In the genomic region with DNA sequence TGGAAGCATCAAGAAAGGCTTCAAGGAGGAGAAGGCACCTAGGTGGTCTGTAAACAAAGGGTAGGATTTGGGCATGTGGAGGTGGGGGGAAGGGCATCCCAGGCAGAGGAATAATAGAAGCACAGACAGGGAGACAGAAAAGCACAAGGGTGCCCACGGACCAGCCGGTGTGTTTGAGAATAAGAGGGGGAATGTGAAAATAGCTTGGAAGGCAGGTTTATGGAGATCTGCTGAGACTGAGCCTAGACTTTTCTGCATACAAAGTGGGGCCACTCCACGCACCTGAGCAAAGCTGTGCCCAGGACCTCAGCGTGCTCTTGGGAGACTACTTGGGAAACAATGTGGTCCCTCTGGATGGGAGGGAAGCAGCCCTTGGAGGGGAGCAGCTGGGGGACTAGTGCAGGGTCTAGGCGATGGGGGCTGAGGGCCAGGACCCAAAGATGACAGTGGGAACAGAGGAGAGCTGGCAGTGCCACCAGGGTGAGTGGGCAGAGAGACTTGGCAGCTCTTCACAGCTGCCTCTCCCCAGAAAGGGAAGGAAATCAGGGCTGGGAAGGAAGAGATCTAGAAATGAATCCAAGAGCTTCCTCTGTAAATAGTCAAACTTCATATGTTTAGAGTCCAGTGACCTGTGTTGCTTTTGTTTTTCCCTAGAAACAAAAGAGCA, we compare ENCODE assay signal across 18 cellular contexts.
DNase-seq lines count a peak whose midpoint lies in the region; ATAC-seq and TF ChIP-seq lines count a peak whose summit lies in the region.
"Had no signal": no experiment of that assay in that cellular context is flagged by ENCODE, and none has a peak within 500 bp of the region (broad histone marks: within the 10 kb centered on the region; RNA-seq: fewer than 3 reads in every experiment).

No MANE protein-coding gene starts in this region.

- H3K4me1 ChIP-seq in CD8-positive, alpha-beta memory T cell (ENCODE audit: insufficient read depth, low read length), result no peaks in the 10 kb centered on the region
- H3K4me1 ChIP-seq in heart right ventricle (peaks cover 6 to 29% (median 18%) of the 10 kb centered on the region in 9 donors), neuronal stem cell (ENCODE audit: control insufficient read depth in 2 of 2, insufficient read depth in 1 of 2, low read depth in 1 of 2, low read length in 2 of 2) (peaks cover 0 to 7% of the 10 kb centered on the region in 2 donors), testis (no peaks in the 10 kb centered on the region)
- H3K4me1 ChIP-seq: Caco-2 had no signal

- H2BK5ac ChIP-seq in neuronal stem cell (ENCODE audit: low read length), result no peak overlapping the region

- H2AFZ ChIP-seq in neuronal stem cell (ENCODE audit: low read length), result no peak overlapping the region

- peak overlapping the region in 5 of 8 donors; percentile 0 to 48 (median 12) for H3K27ac Mint-ChIP-seq in CD8-positive, alpha-beta memory T cell
- H3K27ac Mint-ChIP-seq in T-helper 17 cell, result peak overlapping the region; percentile 66
- no peak overlapping the region for H3K27ac Mint-ChIP-seq in activated CD4-positive, alpha-beta T cell treated with anti-CD3 and anti-CD28 coated beads for 36 hours

- H3K9me3 Mint-ChIP-seq in CD8-positive, alpha-beta memory T cell, result no peaks in the 10 kb centered on the region
- H3K9me3 Mint-ChIP-seq in activated CD4-positive, alpha-beta T cell treated with anti-CD3 and anti-CD28 coated beads for 36 hours (ENCODE audit: low read depth), result no peaks in the 10 kb centered on the region

- no peak overlapping the region for H3K14ac ChIP-seq in neuronal stem cell (ENCODE audit: low read length)

- H3K27ac ChIP-seq in CD8-positive, alpha-beta memory T cell (ENCODE audit: low read depth, low read length), result no peak overlapping the region
- H3K27ac ChIP-seq in heart right ventricle, result peak overlapping the region in 6 of 10 donors; percentile 19 to 60 (median 41)
- H3K27ac ChIP-seq in neuronal stem cell (replicated peaks; ENCODE audit: low read length), result no peak overlapping the region
- H3K27ac ChIP-seq in testis, result no peak overlapping the region

- TF ChIP-seq POLR2A in testis (IDR thresholded peaks at IDR 0.05), result no peak

- ATAC-seq in T-helper 17 cell (no peak), heart right ventricle (peak in 4 of 8 donors; percentile 19 to 52 (median 44))
- ATAC-seq in activated CD4-positive, alpha-beta T cell treated with anti-CD3 and anti-CD28 coated beads for 36 hours, result no peak
- ATAC-seq: Panc1 had no signal

- no peak overlapping the region for H3K9ac ChIP-seq in neuronal stem cell (ENCODE audit: low read depth, low read length, poor library complexity)

- no peak overlapping the region for H2BK120ac ChIP-seq in neuronal stem cell (ENCODE audit: low read depth, low read length)

- no peaks in the 10 kb centered on the region for H3K27me3 Mint-ChIP-seq in CD8-positive, alpha-beta memory T cell
- no peaks in the 10 kb centered on the region for H3K27me3 Mint-ChIP-seq in T-helper 17 cell
- no peaks in the 10 kb centered on the region for H3K27me3 Mint-ChIP-seq in activated CD4-positive, alpha-beta T cell treated with anti-CD3 and anti-CD28 coated beads for 36 hours

- no peak overlapping the region for H4K91ac ChIP-seq in neuronal stem cell (ENCODE audit: low read depth, low read length, poor library complexity)

- no peak overlapping the region for H3K4me3 ChIP-seq in CD8-positive, alpha-beta memory T cell (ENCODE audit: low read length)
- no peak overlapping the region for H3K4me3 ChIP-seq in heart right ventricle
- H3K4me3 ChIP-seq in neuronal stem cell (ENCODE audit: low read length in 2 of 2), result no peak overlapping the region
- no peak overlapping the region for H3K4me3 ChIP-seq in testis
- H3K4me3 ChIP-seq: HAP-1 had no signal

- no peaks in the 10 kb centered on the region for H3K9me3 ChIP-seq in CD8-positive, alpha-beta memory T cell (ENCODE audit: low read length)
- H3K9me3 ChIP-seq in T-helper 17 cell (ENCODE audit: control insufficient read depth, low read length, poor library complexity, severe bottlenecking), result no peaks in the 10 kb centered on the region
- H3K9me3 ChIP-seq in heart right ventricle, result no peaks in the 10 kb centered on the region
- H3K9me3 ChIP-seq in neuronal stem cell (replicated peaks in 1 of 2; ENCODE audit: control insufficient read depth in 2 of 2, insufficient read depth in 1 of 2, low read depth in 1 of 2, low read length in 2 of 2), result no peaks in the 10 kb centered on the region
- H3K9me3 ChIP-seq in testis, result no peaks in the 10 kb centered on the region
- H3K9me3 ChIP-seq: Caco-2, HAP-1 had no signal

- H3K4me2 ChIP-seq in neuronal stem cell (ENCODE audit: insufficient read depth, low read length, poor library complexity, severe bottlenecking), result no peak overlapping the region

- peaks cover 0 to 4% (median 3%) of the 10 kb centered on the region in 3 donors for H3K36me3 Mint-ChIP-seq in CD8-positive, alpha-beta memory T cell
- H3K36me3 Mint-ChIP-seq in T-helper 17 cell (ENCODE audit: low read depth), result peaks cover 2% of the 10 kb centered on the region
- H3K36me3 Mint-ChIP-seq in activated CD4-positive, alpha-beta T cell treated with anti-CD3 and anti-CD28 coated beads for 36 hours (ENCODE audit: low read depth), result peaks cover 1% of the 10 kb centered on the region

- H3K4me1 Mint-ChIP-seq in CD8-positive, alpha-beta memory T cell, result peaks cover 5 to 23% (median 15%) of the 10 kb centered on the region in 3 donors
- peaks cover 12% of the 10 kb centered on the region for H3K4me1 Mint-ChIP-seq in T-helper 17 cell
- peaks cover 2% of the 10 kb centered on the region for H3K4me1 Mint-ChIP-seq in activated CD4-positive, alpha-beta T cell treated with anti-CD3 and anti-CD28 coated beads for 36 hours

- peak overlapping the region; percentile 78 for H3K18ac ChIP-seq in neuronal stem cell (ENCODE audit: low read length)

- no peak overlapping the region for H2BK15ac ChIP-seq in neuronal stem cell (ENCODE audit: low read length)

- no peak overlapping the region for H3K4me3 Mint-ChIP-seq in CD8-positive, alpha-beta memory T cell
- no peak overlapping the region for H3K4me3 Mint-ChIP-seq in T-helper 17 cell
- H3K4me3 Mint-ChIP-seq in activated CD4-positive, alpha-beta T cell treated with anti-CD3 and anti-CD28 coated beads for 36 hours, result no peak overlapping the region

- TF ChIP-seq CTCF in heart right ventricle (IDR thresholded peaks at IDR 0.05) (no peak), testis (IDR thresholded peaks at IDR 0.05) (no peak)

- DNase-seq in CD8-positive, alpha-beta memory T cell, result no peak
- DNase-seq in T-helper 17 cell, result no peak
- DNase-seq in heart right ventricle, result no peak
- DNase-seq in neuronal stem cell (ENCODE audit: low spot score), result no peak
- no peak for DNase-seq in activated CD4-positive, alpha-beta T cell treated with anti-CD3 and anti-CD28 coated beads for 36 hours
- no peak for DNase-seq in testis
- no peak for DNase-seq in activated CD8-positive, alpha-beta memory T cell treated with anti-CD3 and anti-CD28 coated beads, Interleukin-2, amount 50 U/mL, for 48 hours
- DNase-seq in NCI-H2029 treated with DMSO at 0.1 percent for 48 hours (lab: John Stamatoyannopoulos, UW), result no peak
- DNase-seq: activated CD4-positive, alpha-beta T cell treated with anti-CD3 and anti-CD28 coated beads for 48 hours; activated effector memory CD4-positive, alpha-beta T cell treated with Interleukin-2 at 50 U/mL for 16 hours; Caco-2; cerebellar nuclear complex; kidney glomerular epithelial cell; NCI-H1105; NCI-H526 treated with DMSO at 0.1 percent for 48 hours; stimulated activated CD4-positive, alpha-beta T cell treated with anti-CD3 and anti-CD28 coated beads, Interleukin-2, amount 100 ng/mL, for 48 hours had no signal

- no peak overlapping the region for H4K8ac ChIP-seq in neuronal stem cell (ENCODE audit: low read depth, low read length)

- no peaks in the 10 kb centered on the region for H3K36me3 ChIP-seq in CD8-positive, alpha-beta memory T cell (ENCODE audit: insufficient read depth, low read length)
- H3K36me3 ChIP-seq in heart right ventricle (peaks cover 0 to 6% (median 0%) of the 10 kb centered on the region in 9 donors), neuronal stem cell (replicated peaks in 1 of 2; ENCODE audit: control insufficient read depth in 2 of 2, insufficient read depth in 2 of 2, low read length in 2 of 2) (peaks cover 0 to 2% of the 10 kb centered on the region in 2 donors), testis (ENCODE audit: low read depth, missing control alignments) (no peaks in the 10 kb centered on the region)
- H3K36me3 ChIP-seq: HAP-1 had no signal

- peaks cover 3% of the 10 kb centered on the region for H3K79me1 ChIP-seq in neuronal stem cell (ENCODE audit: low read depth, low read length)

- no peak overlapping the region for H3K23ac ChIP-seq in neuronal stem cell (ENCODE audit: low read depth, low read length, poor library complexity)

- CTCF ChIA-PET in CD8-positive, alpha-beta memory T cell (lab: Charles Lee), result no interaction called here
- CTCF ChIA-PET in activated CD4-positive, alpha-beta T cell treated with anti-CD3 and anti-CD28 coated beads for 36 hours (lab: Charles Lee), result interaction anchor here (0.7 to 1.2 kb wide), 4 partner anchors 8 to 62 kb away, joined by 3 to 4 read pairs (median 3); no protein-coding TSS in a partner anchor

- H3K4ac ChIP-seq in neuronal stem cell (ENCODE audit: low read length), result no peak overlapping the region

- H3K27me3 ChIP-seq in CD8-positive, alpha-beta memory T cell (ENCODE audit: insufficient read depth, low read length, poor library complexity, severe bottlenecking), result no peaks in the 10 kb centered on the region
- H3K27me3 ChIP-seq in heart right ventricle (no peaks in the 10 kb centered on the region), neuronal stem cell (ENCODE audit: control insufficient read depth in 3 of 3, insufficient read depth in 3 of 3, low read depth in 1 of 3, low read length in 3 of 3) (no peaks in the 10 kb centered on the region), testis (no peaks in the 10 kb centered on the region)

- peak overlapping the region; percentile 49 for H2AK5ac ChIP-seq in neuronal stem cell (ENCODE audit: low read depth, low read length)

- POLR2A ChIA-PET in CD8-positive, alpha-beta memory T cell (lab: Charles Lee), result no interaction called here
- POLR2A ChIA-PET in activated CD4-positive, alpha-beta T cell treated with anti-CD3 and anti-CD28 coated beads for 36 hours (lab: Charles Lee), result no interaction called here

- H2BK12ac ChIP-seq in neuronal stem cell (ENCODE audit: low read length), result no peak overlapping the region

- WGBS in heart right ventricle, 2 donors, result 81 to 86% methylated on average over 5 of the region's 5 CpGs
- WGBS in neuronal stem cell (ENCODE audit: extremely low coverage in 2 of 2, insufficient read length in 2 of 2, insufficient replicate concordance in 1 of 2), 2 donors, result no CpG with 5 or more reads among the region's 5 CpGs
- 87 to 91% methylated on average over 5 of the region's 5 CpGs for WGBS in testis, 2 donors

- intact Hi-C loops in heart right ventricle (cut with DNase I), result loop anchor here in 2 of 10 donors (5.0 to 10.0 kb wide), 2 partner anchors 103 to 176 kb away; no protein-coding TSS in a partner anchor
- intact Hi-C loops in activated CD4-positive, alpha-beta T cell treated with anti-CD3 and anti-CD28 coated beads for 36 hours (cut with DNase I, micrococcal nuclease), result no loop called here
- intact Hi-C loops in testis (cut with DNase I; ENCODE audit: low total_unique reads), result no loop called here

Comparison
In these comparisons a context has a peak if more than half of its experiments do, and no peak if none do; other contexts are left out.
1. H3K27ac ChIP-seq: peak in heart right ventricle (6 of 10); none in CD8-positive, alpha-beta memory T cell (single experiment), neuronal stem cell (single experiment) and testis (0 of 2).